ENCODE assay signal across 27 cellular contexts in genomic region chr10:47188156-47188555, GRCh38.
"Had no signal": no experiment of that assay in that cellular context is flagged by ENCODE, and none has a peak within 500 bp of the region (broad histone marks: within the 10 kb centered on the region; RNA-seq: fewer than 3 reads in every experiment).

No MANE protein-coding gene starts in this region.

- H3K4me3 Mint-ChIP-seq: naive thymus-derived CD8-positive, alpha-beta T cell; natural killer cell treated with Interleukin-12 subunit alpha and Interleukin-12 subunit beta and Interleukin-15 and Interleukin-18, amount 100 ng/mL, for 72 hours; nephron progenitor cell; neural crest cell; stimulated activated effector memory CD8-positive, alpha-beta T cell treated with anti-CD3 and anti-CD28 coated beads, Interleukin-12 subunit alpha, Interleukin-12 subunit beta, amount 100 ng/mL, for 72 hours; stimulated activated naive B cell treated with anti-CD40 and anti-IgM and Interleukin-4, amounts not matched to agents 10 μg/mL and 1 μg/mL and 100 μg/mL, for 72 hours; stimulated activated naive CD8-positive, alpha-beta T cell treated with anti-CD3 and anti-CD28 coated beads, Interleukin-15, Interleukin-2, amounts not matched to agents 100 ng/mL and 50 ng/mL, for 24 hours had no signal

- H3K27ac ChIP-seq: neutrophil, pancreas, prostate gland, right lobe of liver, sigmoid colon, stomach, thoracic aorta, thyroid gland, tibial nerve, upper lobe of left lung, uterus had no signal

- H3K36me3 ChIP-seq: neutrophil, pancreas, prostate gland, right lobe of liver, sigmoid colon, stomach, thoracic aorta, thyroid gland, tibial nerve, upper lobe of left lung, uterus had no signal

- FAIRE-seq: pancreas, small intestine had no signal

- H3K27me3 Mint-ChIP-seq: naive thymus-derived CD8-positive, alpha-beta T cell; natural killer cell treated with Interleukin-12 subunit alpha and Interleukin-12 subunit beta and Interleukin-15 and Interleukin-18, amount 100 ng/mL, for 72 hours; stimulated activated naive B cell treated with anti-CD40 and anti-IgM and Interleukin-4, amounts not matched to agents 10 μg/mL and 1 μg/mL and 100 μg/mL, for 72 hours; stimulated activated naive CD8-positive, alpha-beta T cell treated with anti-CD3 and anti-CD28 coated beads, Interleukin-15, Interleukin-2, amounts not matched to agents 100 ng/mL and 50 ng/mL, for 24 hours had no signal

- H3K27me3 ChIP-seq: neutrophil, pancreas, right lobe of liver, sigmoid colon, stomach, thyroid gland, tibial nerve, upper lobe of left lung, uterus had no signal

- H3K9me3 ChIP-seq: neutrophil, pancreas, prostate gland, right lobe of liver, sigmoid colon, stomach, thoracic aorta, thyroid gland, tibial nerve, upper lobe of left lung, uterus had no signal

- DNase-seq: naive thymus-derived CD8-positive, alpha-beta T cell; nephron progenitor cell; nucleus accumbens; pancreas; retina; right lobe of liver; sigmoid colon; small intestine; stimulated activated CD4-positive, alpha-beta T cell treated with anti-CD3 and anti-CD28 coated beads, Interleukin-15, amount 100 ng/mL, for 24 hours; stimulated activated CD4-positive, alpha-beta T cell treated with anti-CD3 and anti-CD28 coated beads, Interleukin-2, amount 100 ng/mL, for 24 hours; stimulated activated CD4-positive, alpha-beta T cell treated with anti-CD3 and anti-CD28 coated beads, Interleukin-2, amount 100 ng/mL, for 48 hours; stimulated activated CD4-positive, alpha-beta T cell treated with anti-CD3 and anti-CD28 coated beads, Interleukin-4, amount 100 ng/mL, for 24 hours; stimulated activated naive B cell treated with anti-CD40 and anti-IgM and Interleukin-4, amounts not matched to agents 10 μg/mL and 1 μg/mL and 100 μg/mL, for 72 hours; stimulated activated naive CD4-positive, alpha-beta T cell treated with Interleukin-2 at 50 U/mL for 16 hours; stomach; thyroid gland; upper lobe of left lung; uterus had no signal

- H3K27ac Mint-ChIP-seq: natural killer cell treated with Interleukin-12 subunit alpha and Interleukin-12 subunit beta and Interleukin-15 and Interleukin-18, amount 100 ng/mL, for 72 hours; nephron progenitor cell; stimulated activated effector memory CD8-positive, alpha-beta T cell treated with anti-CD3 and anti-CD28 coated beads, Interleukin-12 subunit alpha, Interleukin-12 subunit beta, amount 100 ng/mL, for 72 hours; stimulated activated naive B cell treated with anti-CD40 and anti-IgM and Interleukin-4, amounts not matched to agents 10 μg/mL and 1 μg/mL and 100 μg/mL, for 72 hours; stimulated activated naive CD8-positive, alpha-beta T cell treated with anti-CD3 and anti-CD28 coated beads, Interleukin-15, Interleukin-2, amounts not matched to agents 100 ng/mL and 50 ng/mL, for 24 hours had no signal

- H3K9me3 Mint-ChIP-seq: naive thymus-derived CD8-positive, alpha-beta T cell; natural killer cell treated with Interleukin-12 subunit alpha and Interleukin-12 subunit beta and Interleukin-15 and Interleukin-18, amount 100 ng/mL, for 72 hours; nephron progenitor cell; neural crest cell; stimulated activated effector memory CD8-positive, alpha-beta T cell treated with anti-CD3 and anti-CD28 coated beads, Interleukin-12 subunit alpha, Interleukin-12 subunit beta, amount 100 ng/mL, for 72 hours; stimulated activated naive B cell treated with anti-CD40 and anti-IgM and Interleukin-4, amounts not matched to agents 10 μg/mL and 1 μg/mL and 100 μg/mL, for 72 hours; stimulated activated naive CD8-positive, alpha-beta T cell treated with anti-CD3 and anti-CD28 coated beads, Interleukin-15, Interleukin-2, amounts not matched to agents 100 ng/mL and 50 ng/mL, for 24 hours had no signal

- H3K4me3 ChIP-seq: pancreas, prostate gland, right lobe of liver, sigmoid colon, stomach, thoracic aorta, thyroid gland, tibial nerve, upper lobe of left lung, uterus had no signal

- H3K4me1 Mint-ChIP-seq: stimulated activated effector memory CD8-positive, alpha-beta T cell treated with anti-CD3 and anti-CD28 coated beads, Interleukin-12 subunit alpha, Interleukin-12 subunit beta, amount 100 ng/mL, for 72 hours; stimulated activated naive B cell treated with anti-CD40 and anti-IgM and Interleukin-4, amounts not matched to agents 10 μg/mL and 1 μg/mL and 100 μg/mL, for 72 hours had no signal

- H3K4me1 ChIP-seq: pancreas, prostate gland, right lobe of liver, thyroid gland, upper lobe of left lung, uterus had no signal

- H3K36me3 Mint-ChIP-seq: naive thymus-derived CD8-positive, alpha-beta T cell; natural killer cell treated with Interleukin-12 subunit alpha and Interleukin-12 subunit beta and Interleukin-15 and Interleukin-18, amount 100 ng/mL, for 72 hours; stimulated activated effector memory CD8-positive, alpha-beta T cell treated with anti-CD3 and anti-CD28 coated beads, Interleukin-12 subunit alpha, Interleukin-12 subunit beta, amount 100 ng/mL, for 72 hours; stimulated activated naive B cell treated with anti-CD40 and anti-IgM and Interleukin-4, amounts not matched to agents 10 μg/mL and 1 μg/mL and 100 μg/mL, for 72 hours had no signal

- ATAC-seq: naive thymus-derived CD8-positive, alpha-beta T cell; natural killer cell treated with Interleukin-12 subunit alpha and Interleukin-12 subunit beta and Interleukin-15 and Interleukin-18, amount 100 ng/mL, for 72 hours; pancreas; right cardiac atrium; stimulated activated effector memory CD8-positive, alpha-beta T cell treated with anti-CD3 and anti-CD28 coated beads, Interleukin-12 subunit alpha, Interleukin-12 subunit beta, amount 100 ng/mL, for 72 hours; stimulated activated naive B cell treated with anti-CD40 and anti-IgM and Interleukin-4, amounts not matched to agents 10 μg/mL and 1 μg/mL and 100 μg/mL, for 72 hours had no signal
